In the genomic region with DNA sequence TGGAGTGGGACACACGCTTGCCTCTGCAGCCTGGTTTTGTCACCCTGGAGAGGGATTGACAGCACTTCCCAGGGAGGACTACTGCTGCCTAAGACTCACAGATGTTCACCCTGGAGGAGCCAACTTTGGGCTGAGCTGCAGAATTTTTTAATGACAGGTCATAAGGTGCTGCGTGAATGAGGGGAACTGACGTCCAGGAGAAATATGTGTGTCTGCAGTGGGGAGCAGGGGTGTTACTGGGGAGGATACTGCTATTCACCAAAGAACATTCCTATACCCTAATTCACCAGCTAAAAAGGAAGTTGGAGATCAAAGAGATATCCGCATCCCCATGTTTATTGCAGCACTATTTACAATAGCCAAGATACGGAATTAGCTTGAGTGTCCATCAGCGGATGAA, we compare ENCODE assay signal across 15 cellular contexts.
DNase-seq lines count a peak whose midpoint lies in the region; ATAC-seq and TF ChIP-seq lines count a peak whose summit lies in the region.
"Had no signal": no experiment of that assay in that cellular context is flagged by ENCODE, and none has a peak within 500 bp of the region (broad histone marks: within the 10 kb centered on the region; RNA-seq: fewer than 3 reads in every experiment).

No MANE protein-coding gene starts in this region.

- no peak overlapping the region for H3K9ac ChIP-seq in adipocyte (ENCODE audit: low read length)

- ATAC-seq in HG03521 (IDR thresholded peaks at IDR 0.05; ENCODE audit: unreplicated experiment) (no peak), body of pancreas (no peak)
- ATAC-seq: activated T-helper 17 cell treated with anti-CD3 and anti-CD28 coated beads, Interleukin-2, amount 50 U/mL, for 72 hours; natural killer cell treated with Interleukin-12 subunit alpha and Interleukin-12 subunit beta and Interleukin-15 and Interleukin-18, amount 100 ng/mL, for 72 hours had no signal

- H3K27me3 ChIP-seq in HL-60 (ENCODE audit: insufficient read depth, poor library complexity, severe bottlenecking) (no peaks in the 10 kb centered on the region), adipocyte (replicated peaks; ENCODE audit: control insufficient read depth, insufficient read depth, low read length) (no peaks in the 10 kb centered on the region), Peyer's patch (no peaks in the 10 kb centered on the region), body of pancreas (no peaks in the 10 kb centered on the region)

- H3K4me3 ChIP-seq in HL-60 (replicated peaks; ENCODE audit: insufficient read depth, low read length) (no peak overlapping the region), adipocyte (ENCODE audit: low read length) (no peak overlapping the region), Peyer's patch (no peak overlapping the region), body of pancreas (no peak overlapping the region)

- TF ChIP-seq POLR2A in Peyer's patch (IDR thresholded peaks at IDR 0.05) (no peak), body of pancreas (IDR thresholded peaks at IDR 0.05) (no peak)

- no peak for TF ChIP-seq CTCF in HL-60 (IDR thresholded peaks at IDR 0.05; ENCODE audit: insufficient read depth, low read length)
- TF ChIP-seq CTCF in Peyer's patch (IDR thresholded peaks at IDR 0.05): no peak
- no peak for TF ChIP-seq CTCF in body of pancreas (IDR thresholded peaks at IDR 0.05)

- no peaks in the 10 kb centered on the region for H3K9me3 ChIP-seq in adipocyte (ENCODE audit: control insufficient read depth, low read length)
- H3K9me3 ChIP-seq in Peyer's patch: no peaks in the 10 kb centered on the region
- no peaks in the 10 kb centered on the region for H3K9me3 ChIP-seq in body of pancreas

- peak; percentile 40 for DNase-seq in 8988T
- no peak for DNase-seq in HL-60 (ENCODE audit: low read depth in 1 of 2, low spot score in 1 of 2)
- peak; percentile 42 for DNase-seq in adipocyte (ENCODE audit: low read depth)
- DNase-seq in glomerular endothelial cell (ENCODE audit: extremely low read depth, low read depth, low spot score): peak; percentile 63
- DNase-seq in Peyer's patch: no peak
- no peak for DNase-seq in HuH-7.5 (ENCODE audit: low spot score)
- no peak for DNase-seq in body of pancreas
- DNase-seq: amniotic stem cell, KG1, NCI-H146, retina had no signal

- H3K36me3 ChIP-seq in adipocyte (ENCODE audit: control insufficient read depth, insufficient read depth, low read length, severe bottlenecking) (no peaks in the 10 kb centered on the region), Peyer's patch (peaks cover 0 to 10% (median 0%) of the 10 kb centered on the region in 3 donors), body of pancreas (replicated peaks in 1 of 2; ENCODE audit: insufficient read depth in 1 of 2, low read depth in 2 of 2) (no peaks in the 10 kb centered on the region)

- H3K4me1 ChIP-seq in adipocyte (ENCODE audit: control insufficient read depth, insufficient read depth, low read length): peaks cover 31% of the 10 kb centered on the region
- H3K4me1 ChIP-seq in Peyer's patch: peaks cover 0 to 8% (median 0%) of the 10 kb centered on the region in 4 donors
- peaks cover 20% of the 10 kb centered on the region for H3K4me1 ChIP-seq in body of pancreas

- WGBS in body of pancreas, 2 donors: 80 to 89% methylated on average over 6 of the region's 6 CpGs

- intact Hi-C loops in body of pancreas (cut with DNase I): loop anchor here (10.0 kb wide), 1 partner anchor 47 kb away; no protein-coding TSS in a partner anchor

- H3K27ac ChIP-seq in HL-60 (replicated peaks): peak overlapping the region; percentile 51
- H3K27ac ChIP-seq in Peyer's patch: no peak overlapping the region
- peak overlapping the region in 1 of 4 donors; percentile 19 for H3K27ac ChIP-seq in body of pancreas
- H3K27ac ChIP-seq: VCaP had no signal

Comparison
In these comparisons a context has a peak if more than half of its experiments do, and no peak if none do; other contexts are left out.
1. DNase-seq: peak in 8988T (single experiment), adipocyte (single experiment) and glomerular endothelial cell (single experiment); none in HL-60 (0 of 2), Peyer's patch (0 of 3), HuH-7.5 (single experiment) and body of pancreas (0 of 4).